In the genomic region with DNA sequence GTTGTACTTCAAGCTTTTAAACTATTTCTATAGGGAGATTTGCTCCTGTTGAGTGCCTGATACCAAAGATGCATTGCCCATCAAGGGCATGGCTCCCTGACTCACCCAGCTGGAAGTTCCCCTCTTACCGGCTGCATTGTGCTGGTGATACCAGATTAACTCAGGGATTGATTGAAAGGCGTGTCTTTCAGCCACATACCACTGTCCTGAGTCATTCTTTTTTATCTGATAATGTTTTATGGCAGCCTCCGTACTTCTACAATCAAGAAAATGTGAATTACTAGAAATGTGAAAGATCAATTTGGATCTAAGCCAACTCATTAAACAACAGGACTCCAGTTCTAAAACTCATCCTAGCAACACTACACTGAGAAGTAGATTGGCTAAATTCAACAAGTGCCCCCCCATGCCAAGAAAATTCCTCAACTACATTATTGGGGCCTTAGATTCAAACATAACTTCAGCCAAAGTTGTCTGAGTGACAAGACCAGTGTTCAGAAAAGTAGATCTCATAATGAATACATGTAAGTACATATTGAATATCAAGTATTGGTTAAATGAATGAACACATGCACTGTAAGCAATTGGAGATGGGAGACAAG, we compare ENCODE assay signal across 1 cellular context.
TF ChIP-seq lines count a peak whose summit lies in the region.

No MANE protein-coding gene starts in this region.

TF ChIP-seq in HEK293, 187 proteins besides CTCF, POLR2A, EP300 and RAD21 (continued from another document and continues in another):
- TF ChIP-seq, protein P1, sequence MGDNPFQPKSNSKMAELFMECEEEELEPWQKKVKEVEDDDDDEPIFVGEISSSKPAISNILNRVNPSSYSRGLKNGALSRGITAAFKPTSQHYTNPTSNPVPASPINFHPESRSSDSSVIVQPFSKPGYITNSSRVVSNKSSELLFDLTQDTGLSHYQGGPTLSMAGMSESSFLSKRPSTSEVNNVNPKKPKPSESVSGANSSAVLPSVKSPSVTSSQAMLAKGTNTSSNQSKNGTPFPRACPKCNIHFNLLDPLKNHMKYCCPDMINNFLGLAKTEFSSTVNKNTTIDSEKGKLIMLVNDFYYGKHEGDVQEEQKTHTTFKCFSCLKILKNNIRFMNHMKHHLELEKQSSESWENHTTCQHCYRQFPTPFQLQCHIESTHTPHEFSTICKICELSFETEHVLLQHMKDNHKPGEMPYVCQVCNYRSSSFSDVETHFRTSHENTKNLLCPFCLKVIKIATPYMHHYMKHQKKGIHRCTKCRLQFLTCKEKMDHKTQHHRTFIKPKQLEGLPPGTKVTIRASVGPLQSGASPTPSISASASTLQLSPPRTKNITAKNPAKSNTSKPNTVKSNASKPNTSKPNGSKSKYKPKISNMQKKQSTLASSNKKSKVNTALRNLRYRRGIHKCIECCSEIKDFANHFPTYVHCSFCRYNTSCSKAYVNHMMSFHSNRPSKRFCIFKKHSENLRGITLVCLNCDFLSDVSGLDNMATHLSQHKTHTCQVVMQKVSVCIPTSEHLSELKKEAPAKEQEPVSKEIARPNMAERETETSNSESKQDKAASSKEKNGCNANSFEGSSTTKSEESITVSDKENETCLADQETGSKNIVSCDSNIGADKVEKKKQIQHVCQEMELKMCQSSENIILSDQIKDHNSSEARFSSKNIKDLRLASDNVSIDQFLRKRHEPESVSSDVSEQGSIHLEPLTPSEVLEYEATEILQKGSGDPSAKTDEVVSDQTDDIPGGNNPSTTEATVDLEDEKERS (tag by site-specific recombination; IDR thresholded peaks at IDR 0.05) = no peak
- TF ChIP-seq SALL2 (tag by site-specific recombination; IDR thresholded peaks at IDR 0.05; ENCODE audit: borderline replicate concordance) (no peak), ZNF701 (tag by site-specific recombination; IDR thresholded peaks at IDR 0.05) (no peak), ZNF19 (tag by site-specific recombination; IDR thresholded peaks at IDR 0.05; ENCODE audit: low read depth) (no peak), ZBTB17 (tag by site-specific recombination; IDR thresholded peaks at IDR 0.05) (peak; percentile 73), ZNF433 (tag by site-specific recombination; IDR thresholded peaks at IDR 0.05; ENCODE audit: low read depth) (no peak), ZNF654 (tag by site-specific recombination; IDR thresholded peaks at IDR 0.05; ENCODE audit: low read depth) (no peak), ZNF585B (tag by site-specific recombination; IDR thresholded peaks at IDR 0.05) (no peak), ZNF558 (tag by site-specific recombination; IDR thresholded peaks at IDR 0.05) (no peak), ZNF626 (tag by site-specific recombination; IDR thresholded peaks at IDR 0.05) (no peak), ZSCAN16 (tag by site-specific recombination; IDR thresholded peaks at IDR 0.05) (no peak), ZNF571 (tag by site-specific recombination; IDR thresholded peaks at IDR 0.05) (no peak), FEZF1 (tag by site-specific recombination; IDR thresholded peaks at IDR 0.05) (no peak), ZNF660 (tag by site-specific recombination; IDR thresholded peaks at IDR 0.05) (0 out of 2 replicates have a peak, but pooled peaks have one; percentile 25), PRDM1 (tag by site-specific recombination; IDR thresholded peaks at IDR 0.05) (no peak), ZNF146 (tag by site-specific recombination; IDR thresholded peaks at IDR 0.05) (no peak), SP2 (tag by site-specific recombination; IDR thresholded peaks at IDR 0.05) (no peak), ZNF830 (tag by site-specific recombination; IDR thresholded peaks at IDR 0.05; ENCODE audit: low read depth) (no peak), ZNF473 (tag by site-specific recombination; IDR thresholded peaks at IDR 0.05) (no peak), KLF10 (tag by site-specific recombination; IDR thresholded peaks at IDR 0.05) (peak; percentile 23; the same call in 1 of the 2 replicates), ZNF391 (tag by site-specific recombination; IDR thresholded peaks at IDR 0.05; ENCODE audit: borderline replicate concordance, low read depth) (no peak), ZNF24 (tag by site-specific recombination; IDR thresholded peaks at IDR 0.05) (no peak), ZNF76 (tag by site-specific recombination; IDR thresholded peaks at IDR 0.05; ENCODE audit: borderline replicate concordance, low read depth) (no peak), ZBTB7A (tag by site-specific recombination; IDR thresholded peaks at IDR 0.05; ENCODE audit: low read depth) (no peak), GLIS1 (tag by site-specific recombination; IDR thresholded peaks at IDR 0.05) (no peak), ZNF707 (tag by site-specific recombination; IDR thresholded peaks at IDR 0.05) (no peak), ZNF248 (tag by site-specific recombination; IDR thresholded peaks at IDR 0.05) (no peak), ZEB2 (tag by site-specific recombination; IDR thresholded peaks at IDR 0.05) (0 out of 2 replicates have a peak, but pooled peaks have one; percentile 46), KLF16 (tag by site-specific recombination; IDR thresholded peaks at IDR 0.05) (0 out of 2 replicates have a peak, but pooled peaks have one; percentile 26), ZNF404 (tag by site-specific recombination; IDR thresholded peaks at IDR 0.05) (no peak), ZNF423 (tag by site-specific recombination; IDR thresholded peaks at IDR 0.05) (no peak), ZNF843 (tag by site-specific recombination; IDR thresholded peaks at IDR 0.05) (no peak), ZNF133 (tag by site-specific recombination; IDR thresholded peaks at IDR 0.05) (no peak), REPIN1 (tag by site-specific recombination; IDR thresholded peaks at IDR 0.05; ENCODE audit: low read depth) (no peak), ZBTB48 (tag by site-specific recombination; IDR thresholded peaks at IDR 0.05) (no peak), SCRT1 (tag by site-specific recombination; IDR thresholded peaks at IDR 0.05; ENCODE audit: borderline replicate concordance) (peak; percentile 87), ZNF335 (tag by site-specific recombination; conservative IDR thresholded peaks at IDR 0.05) (no peak), ZNF785 (tag by site-specific recombination; IDR thresholded peaks at IDR 0.05) (no peak)
- TF ChIP-seq, protein P2, sequence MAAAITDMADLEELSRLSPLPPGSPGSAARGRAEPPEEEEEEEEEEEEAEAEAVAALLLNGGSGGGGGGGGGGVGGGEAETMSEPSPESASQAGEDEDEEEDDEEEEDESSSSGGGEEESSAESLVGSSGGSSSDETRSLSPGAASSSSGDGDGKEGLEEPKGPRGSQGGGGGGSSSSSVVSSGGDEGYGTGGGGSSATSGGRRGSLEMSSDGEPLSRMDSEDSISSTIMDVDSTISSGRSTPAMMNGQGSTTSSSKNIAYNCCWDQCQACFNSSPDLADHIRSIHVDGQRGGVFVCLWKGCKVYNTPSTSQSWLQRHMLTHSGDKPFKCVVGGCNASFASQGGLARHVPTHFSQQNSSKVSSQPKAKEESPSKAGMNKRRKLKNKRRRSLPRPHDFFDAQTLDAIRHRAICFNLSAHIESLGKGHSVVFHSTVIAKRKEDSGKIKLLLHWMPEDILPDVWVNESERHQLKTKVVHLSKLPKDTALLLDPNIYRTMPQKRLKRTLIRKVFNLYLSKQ (tag by site-specific recombination; IDR thresholded peaks at IDR 0.05; ENCODE audit: borderline replicate concordance) = no peak
- TF ChIP-seq, protein P3, sequence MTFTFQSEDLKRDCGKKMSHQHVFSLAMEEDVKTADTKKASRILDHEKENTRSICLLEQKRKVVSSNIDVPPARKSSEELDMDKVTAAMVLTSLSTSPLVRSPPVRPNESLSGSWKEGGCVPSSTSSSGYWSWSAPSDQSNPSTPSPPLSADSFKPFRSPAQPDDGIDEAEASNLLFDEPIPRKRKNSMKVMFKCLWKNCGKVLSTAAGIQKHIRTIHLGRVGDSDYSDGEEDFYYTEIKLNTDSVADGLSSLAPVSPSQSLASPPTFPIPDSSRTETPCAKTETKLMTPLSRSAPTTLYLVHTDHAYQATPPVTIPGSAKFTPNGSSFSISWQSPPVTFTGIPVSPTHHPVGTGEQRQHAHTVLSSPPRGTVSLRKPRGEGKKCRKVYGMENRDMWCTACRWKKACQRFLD (tag by site-specific recombination; IDR thresholded peaks at IDR 0.05) = no peak
- TF ChIP-seq, protein P4, sequence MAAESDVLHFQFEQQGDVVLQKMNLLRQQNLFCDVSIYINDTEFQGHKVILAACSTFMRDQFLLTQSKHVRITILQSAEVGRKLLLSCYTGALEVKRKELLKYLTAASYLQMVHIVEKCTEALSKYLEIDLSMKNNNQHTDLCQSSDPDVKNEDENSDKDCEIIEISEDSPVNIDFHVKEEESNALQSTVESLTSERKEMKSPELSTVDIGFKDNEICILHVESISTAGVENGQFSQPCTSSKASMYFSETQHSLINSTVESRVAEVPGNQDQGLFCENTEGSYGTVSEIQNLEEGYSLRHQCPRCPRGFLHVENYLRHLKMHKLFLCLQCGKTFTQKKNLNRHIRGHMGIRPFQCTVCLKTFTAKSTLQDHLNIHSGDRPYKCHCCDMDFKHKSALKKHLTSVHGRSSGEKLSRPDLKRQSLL (tag by site-specific recombination; IDR thresholded peaks at IDR 0.05) = no peak
- TF ChIP-seq, protein P5, sequence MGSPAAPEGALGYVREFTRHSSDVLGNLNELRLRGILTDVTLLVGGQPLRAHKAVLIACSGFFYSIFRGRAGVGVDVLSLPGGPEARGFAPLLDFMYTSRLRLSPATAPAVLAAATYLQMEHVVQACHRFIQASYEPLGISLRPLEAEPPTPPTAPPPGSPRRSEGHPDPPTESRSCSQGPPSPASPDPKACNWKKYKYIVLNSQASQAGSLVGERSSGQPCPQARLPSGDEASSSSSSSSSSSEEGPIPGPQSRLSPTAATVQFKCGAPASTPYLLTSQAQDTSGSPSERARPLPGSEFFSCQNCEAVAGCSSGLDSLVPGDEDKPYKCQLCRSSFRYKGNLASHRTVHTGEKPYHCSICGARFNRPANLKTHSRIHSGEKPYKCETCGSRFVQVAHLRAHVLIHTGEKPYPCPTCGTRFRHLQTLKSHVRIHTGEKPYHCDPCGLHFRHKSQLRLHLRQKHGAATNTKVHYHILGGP (tag by site-specific recombination; IDR thresholded peaks at IDR 0.05) = 0 out of 2 replicates have a peak, but pooled peaks have one; percentile 55
- TF ChIP-seq, protein P6, sequence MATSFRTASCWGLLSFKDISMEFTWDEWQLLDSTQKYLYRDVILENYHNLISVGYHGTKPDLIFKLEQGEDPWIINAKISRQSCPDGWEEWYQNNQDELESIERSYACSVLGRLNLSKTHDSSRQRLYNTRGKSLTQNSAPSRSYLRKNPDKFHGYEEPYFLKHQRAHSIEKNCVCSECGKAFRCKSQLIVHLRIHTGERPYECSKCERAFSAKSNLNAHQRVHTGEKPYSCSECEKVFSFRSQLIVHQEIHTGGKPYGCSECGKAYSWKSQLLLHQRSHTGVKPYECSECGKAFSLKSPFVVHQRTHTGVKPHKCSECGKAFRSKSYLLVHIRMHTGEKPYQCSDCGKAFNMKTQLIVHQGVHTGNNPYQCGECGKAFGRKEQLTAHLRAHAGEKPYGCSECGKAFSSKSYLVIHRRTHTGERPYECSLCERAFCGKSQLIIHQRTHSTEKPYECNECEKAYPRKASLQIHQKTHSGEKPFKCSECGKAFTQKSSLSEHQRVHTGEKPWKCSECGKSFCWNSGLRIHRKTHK (tag by site-specific recombination; IDR thresholded peaks at IDR 0.05) = no peak
- TF ChIP-seq, protein P7, sequence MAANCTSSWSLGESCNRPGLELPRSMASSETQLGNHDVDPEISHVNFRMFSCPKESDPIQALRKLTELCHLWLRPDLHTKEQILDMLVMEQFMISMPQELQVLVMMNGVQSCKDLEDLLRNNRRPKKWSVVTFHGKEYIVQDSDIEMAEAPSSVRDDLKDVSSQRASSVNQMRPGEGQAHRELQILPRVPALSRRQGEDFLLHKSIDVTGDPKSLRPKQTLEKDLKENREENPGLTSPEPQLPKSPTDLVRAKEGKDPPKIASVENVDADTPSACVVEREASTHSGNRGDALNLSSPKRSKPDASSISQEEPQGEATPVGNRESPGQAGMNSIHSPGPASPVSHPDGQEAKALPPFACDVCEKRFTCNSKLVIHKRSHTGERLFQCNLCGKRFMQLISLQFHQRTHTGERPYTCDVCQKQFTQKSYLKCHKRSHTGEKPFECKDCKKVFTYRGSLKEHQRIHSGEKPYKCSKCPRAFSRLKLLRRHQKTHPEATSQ (tag by site-specific recombination; IDR thresholded peaks at IDR 0.05) = no peak
- TF ChIP-seq, protein P8, sequence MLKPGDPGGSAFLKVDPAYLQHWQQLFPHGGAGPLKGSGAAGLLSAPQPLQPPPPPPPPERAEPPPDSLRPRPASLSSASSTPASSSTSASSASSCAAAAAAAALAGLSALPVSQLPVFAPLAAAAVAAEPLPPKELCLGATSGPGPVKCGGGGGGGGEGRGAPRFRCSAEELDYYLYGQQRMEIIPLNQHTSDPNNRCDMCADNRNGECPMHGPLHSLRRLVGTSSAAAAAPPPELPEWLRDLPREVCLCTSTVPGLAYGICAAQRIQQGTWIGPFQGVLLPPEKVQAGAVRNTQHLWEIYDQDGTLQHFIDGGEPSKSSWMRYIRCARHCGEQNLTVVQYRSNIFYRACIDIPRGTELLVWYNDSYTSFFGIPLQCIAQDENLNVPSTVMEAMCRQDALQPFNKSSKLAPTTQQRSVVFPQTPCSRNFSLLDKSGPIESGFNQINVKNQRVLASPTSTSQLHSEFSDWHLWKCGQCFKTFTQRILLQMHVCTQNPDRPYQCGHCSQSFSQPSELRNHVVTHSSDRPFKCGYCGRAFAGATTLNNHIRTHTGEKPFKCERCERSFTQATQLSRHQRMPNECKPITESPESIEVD (tag by site-specific recombination; IDR thresholded peaks at IDR 0.05) = peak; percentile 58
- TF ChIP-seq, protein P9, sequence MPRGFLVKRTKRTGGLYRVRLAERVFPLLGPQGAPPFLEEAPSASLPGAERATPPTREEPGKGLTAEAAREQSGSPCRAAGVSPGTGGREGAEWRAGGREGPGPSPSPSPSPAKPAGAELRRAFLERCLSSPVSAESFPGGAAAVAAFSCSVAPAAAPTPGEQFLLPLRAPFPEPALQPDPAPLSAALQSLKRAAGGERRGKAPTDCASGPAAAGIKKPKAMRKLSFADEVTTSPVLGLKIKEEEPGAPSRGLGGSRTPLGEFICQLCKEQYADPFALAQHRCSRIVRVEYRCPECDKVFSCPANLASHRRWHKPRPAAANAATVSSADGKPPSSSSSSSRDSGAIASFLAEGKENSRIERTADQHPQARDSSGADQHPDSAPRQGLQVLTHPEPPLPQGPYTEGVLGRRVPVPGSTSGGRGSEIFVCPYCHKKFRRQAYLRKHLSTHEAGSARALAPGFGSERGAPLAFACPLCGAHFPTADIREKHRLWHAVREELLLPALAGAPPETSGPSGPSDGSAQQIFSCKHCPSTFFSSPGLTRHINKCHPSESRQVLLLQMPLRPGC (tag by site-specific recombination; IDR thresholded peaks at IDR 0.05) = no peak
- TF ChIP-seq, protein P10, sequence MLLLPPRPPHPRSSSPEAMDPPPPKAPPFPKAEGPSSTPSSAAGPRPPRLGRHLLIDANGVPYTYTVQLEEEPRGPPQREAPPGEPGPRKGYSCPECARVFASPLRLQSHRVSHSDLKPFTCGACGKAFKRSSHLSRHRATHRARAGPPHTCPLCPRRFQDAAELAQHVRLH (tag by site-specific recombination; IDR thresholded peaks at IDR 0.05) = no peak
